10 cellular contexts compared by ENCODE assay signal in genomic region chr2:216006164-216006663, GRCh38. TPM values are rescaled to one million over a fixed set of nuclear protein-coding genes. Genes with fewer than 3 reads are reported as not detected.
DNase-seq lines count a peak whose midpoint lies in the region; TF ChIP-seq lines count a peak whose summit lies in the region.
"Had no signal": no experiment of that assay in that cellular context is flagged by ENCODE, and none has a peak within 500 bp of the region (broad histone marks: within the 10 kb centered on the region; RNA-seq: fewer than 3 reads in every experiment).

No MANE protein-coding gene starts in this region.

- TF ChIP-seq CTCF in GM12873 (IDR thresholded peaks at IDR 0.05; ENCODE audit: insufficient read depth, low read depth, low read length, missing control alignments) (peak; percentile 20), type B pancreatic cell (conservative IDR thresholded peaks at IDR 0.05) (no peak)

- 27 to 28% methylated on average over 10 of the region's 10 CpGs for WGBS in GM23248 (ENCODE audit: low coverage in 1 of 2, low lambda C conversion rate in 2 of 2, missing lambda C conversion rate in 2 of 2), 2 experiments

- DNase-seq in GM23248, result peak; percentile 76
- DNase-seq in MG63, result peak; percentile 22
- peak; percentile 39 for DNase-seq in left kidney (ENCODE audit: low read depth, low spot score)
- no peak for DNase-seq in type B pancreatic cell (ENCODE audit: extremely low spot score, unreplicated experiment)
- no peak for DNase-seq in cardiac septum (ENCODE audit: low spot score)
- no peak for DNase-seq in dedifferentiated amniotic fluid mesenchymal stem cell (ENCODE audit: extremely low spot score)

- no peaks in the 10 kb centered on the region for H3K9me2 ChIP-seq in GM23248 (ENCODE audit: insufficient read depth)

- no peaks in the 10 kb centered on the region for H4K20me1 ChIP-seq in GM23248 (ENCODE audit: insufficient read depth)

- no peaks in the 10 kb centered on the region for H3K27me3 Mint-ChIP-seq in activated naive CD4-positive, alpha-beta T cell treated with anti-CD3 and anti-CD28 coated beads, Interleukin-2, amount 50 U/mL, for 24 hours
- no peaks in the 10 kb centered on the region for H3K27me3 Mint-ChIP-seq in type B pancreatic cell

- H3K36me3 ChIP-seq in GM23248 (ENCODE audit: low read depth) (no peaks in the 10 kb centered on the region), MG63 (no peaks in the 10 kb centered on the region)
- H3K36me3 ChIP-seq: thoracic aorta had no signal

- no peaks in the 10 kb centered on the region for H3K27me3 ChIP-seq in GM23248 (replicated peaks; ENCODE audit: insufficient read depth)
- no peaks in the 10 kb centered on the region for H3K27me3 ChIP-seq in MG63

- peaks cover 4% of the 10 kb centered on the region for H3K36me3 Mint-ChIP-seq in activated naive CD4-positive, alpha-beta T cell treated with anti-CD3 and anti-CD28 coated beads, Interleukin-2, amount 50 U/mL, for 24 hours
- H3K36me3 Mint-ChIP-seq in type B pancreatic cell, result peaks cover 4% of the 10 kb centered on the region

- in situ Hi-C loops in GM23248 (cut with MboI), result no loop called here

- peaks cover 14% of the 10 kb centered on the region; the same call in 1 of the 2 replicates for H3F3A ChIP-seq in GM23248 (ENCODE audit: insufficient read depth)

- no peak overlapping the region for H3K4me3 ChIP-seq in GM23248
- no peak overlapping the region for H3K4me3 ChIP-seq in MG63
- H3K4me3 ChIP-seq: thoracic aorta had no signal

- peak overlapping the region; percentile 38 for H3K4me3 Mint-ChIP-seq in activated naive CD4-positive, alpha-beta T cell treated with anti-CD3 and anti-CD28 coated beads, Interleukin-2, amount 50 U/mL, for 24 hours
- no peak overlapping the region for H3K4me3 Mint-ChIP-seq in type B pancreatic cell

- no peaks in the 10 kb centered on the region for H3K79me2 ChIP-seq in GM23248 (ENCODE audit: insufficient read depth)

- H3K4me2 ChIP-seq in GM23248 (ENCODE audit: unreplicated experiment), result peak overlapping the region; percentile 69

- H3K9ac ChIP-seq in GM23248, result no peak overlapping the region
- H3K9ac ChIP-seq: KMS-11 had no signal

- no peaks in the 10 kb centered on the region for H3K9me3 ChIP-seq in GM23248 (ENCODE audit: low read depth)
- H3K9me3 ChIP-seq in MG63, result no peaks in the 10 kb centered on the region
- H3K9me3 ChIP-seq: thoracic aorta had no signal

- H3K4me1 ChIP-seq in GM23248 (ENCODE audit: insufficient read depth), result peaks cover 12% of the 10 kb centered on the region

- H3K9me3 Mint-ChIP-seq in activated naive CD4-positive, alpha-beta T cell treated with anti-CD3 and anti-CD28 coated beads, Interleukin-2, amount 50 U/mL, for 24 hours, result no peaks in the 10 kb centered on the region
- H3K9me3 Mint-ChIP-seq in type B pancreatic cell, result no peaks in the 10 kb centered on the region

- no peak overlapping the region for H3K27ac Mint-ChIP-seq in activated naive CD4-positive, alpha-beta T cell treated with anti-CD3 and anti-CD28 coated beads, Interleukin-2, amount 50 U/mL, for 24 hours
- no peak overlapping the region for H3K27ac Mint-ChIP-seq in type B pancreatic cell

- peaks cover 33% of the 10 kb centered on the region for H3K4me1 Mint-ChIP-seq in activated naive CD4-positive, alpha-beta T cell treated with anti-CD3 and anti-CD28 coated beads, Interleukin-2, amount 50 U/mL, for 24 hours
- H3K4me1 Mint-ChIP-seq in type B pancreatic cell (ENCODE audit: unreplicated experiment), result peaks cover 21% of the 10 kb centered on the region

- H2AFZ ChIP-seq in GM23248, result no peak overlapping the region

- intact Hi-C loops in cardiac septum (cut with DNase I), result no loop called here

- H3K27ac ChIP-seq in GM23248, result no peak overlapping the region
- H3K27ac ChIP-seq: KMS-11, thoracic aorta had no signal

RNA-seq across cellular contexts. Expression of gene MREG, which starts 7.1 kb away (rescaled TPM):
- total RNA-seq in GM23248 (2014; rRNA removed; shearing (Covaris generic)), result 0.89 and 3.1 TPM in 2 replicates
- 1.8 and 2.5 TPM in 2 replicates for polyA plus RNA-seq in GM23248 (2016; fragmentation: Nextera tagmentation; extraction: Ambion mirVana)
- 2.1 and 4.7 TPM in 2 replicates for total RNA-seq in MG63 (2014; rRNA removed; shearing (Covaris generic); ENCODE audit: low replicate concordance)
- total RNA-seq in type B pancreatic cell (ENCODE audit: low replicate concordance), result 15.7 and 21.2 TPM in 2 replicates
- 0.32 TPM for total RNA-seq in cardiac septum

Comparison
In these comparisons a context has a peak if more than half of its experiments do, and no peak if none do; other contexts are left out.
1. DNase-seq: peak in GM23248 (single experiment), MG63 (single experiment) and left kidney (single experiment); none in type B pancreatic cell (single experiment), cardiac septum (single experiment) and dedifferentiated amniotic fluid mesenchymal stem cell (single experiment).